ENCODE assay signal across 13 cellular contexts in genomic region chr2:227351639-227352038, GRCh38. TPM values are rescaled to one million over a fixed set of nuclear protein-coding genes. Genes with fewer than 3 reads are reported as not detected.
DNase-seq lines count a peak whose midpoint lies in the region; ATAC-seq and TF ChIP-seq lines count a peak whose summit lies in the region.
"Had no signal": no experiment of that assay in that cellular context is flagged by ENCODE, and none has a peak within 500 bp of the region (broad histone marks: within the 10 kb centered on the region; RNA-seq: fewer than 3 reads in every experiment).

No MANE protein-coding gene starts in this region.

- H3K9me3 Mint-ChIP-seq in activated T-helper 2 cell treated with anti-CD3 and anti-CD28 coated beads, Interferon-gamma antibody, Interleukin-2, Interleukin-4, amounts not matched to agents 10 μg/mL and 5 μg/mL and 100 μg/mL, durations not matched to agents 14 hours and 24 hours and 36 hours: no peaks in the 10 kb centered on the region
- H3K9me3 Mint-ChIP-seq: brain had no signal

- H3K27ac ChIP-seq in uterus (no peak overlapping the region), upper lobe of right lung (no peak overlapping the region), sigmoid colon (no peak overlapping the region)
- H3K27ac ChIP-seq: spleen had no signal

- no peak overlapping the region for H3K4me3 Mint-ChIP-seq in activated T-helper 2 cell treated with anti-CD3 and anti-CD28 coated beads, Interferon-gamma antibody, Interleukin-2, Interleukin-4, amounts not matched to agents 10 μg/mL and 5 μg/mL and 100 μg/mL, durations not matched to agents 14 hours and 24 hours and 36 hours (ENCODE audit: low read depth)
- H3K4me3 Mint-ChIP-seq: brain had no signal

- TF ChIP-seq CTCF in GM13977 (IDR thresholded peaks at IDR 0.05; ENCODE audit: extremely low read depth, insufficient read depth, missing control alignments): no peak
- TF ChIP-seq CTCF in uterus (IDR thresholded peaks at IDR 0.05): no peak
- no peak for TF ChIP-seq CTCF in upper lobe of right lung (IDR thresholded peaks at IDR 0.05)
- no peak for TF ChIP-seq CTCF in sigmoid colon (IDR thresholded peaks at IDR 0.05)

- WGBS in sigmoid colon, 2 donors: 61 to 74% methylated on average over 4 of the region's 4 CpGs

- TF ChIP-seq POLR2A in uterus (IDR thresholded peaks at IDR 0.05): no peak
- no peak for TF ChIP-seq POLR2A in sigmoid colon (IDR thresholded peaks at IDR 0.05)

- peak overlapping the region; percentile 81 for H3K27ac Mint-ChIP-seq in activated T-helper 2 cell treated with anti-CD3 and anti-CD28 coated beads, Interferon-gamma antibody, Interleukin-2, Interleukin-4, amounts not matched to agents 10 μg/mL and 5 μg/mL and 100 μg/mL, durations not matched to agents 14 hours and 24 hours and 36 hours

- no peaks in the 10 kb centered on the region for H3K27me3 Mint-ChIP-seq in activated T-helper 2 cell treated with anti-CD3 and anti-CD28 coated beads, Interferon-gamma antibody, Interleukin-2, Interleukin-4, amounts not matched to agents 10 μg/mL and 5 μg/mL and 100 μg/mL, durations not matched to agents 14 hours and 24 hours and 36 hours (ENCODE audit: low read depth)

- no peaks in the 10 kb centered on the region for H3K27me3 ChIP-seq in uterus
- H3K27me3 ChIP-seq in upper lobe of right lung: no peaks in the 10 kb centered on the region
- no peaks in the 10 kb centered on the region for H3K27me3 ChIP-seq in sigmoid colon
- H3K27me3 ChIP-seq: spleen had no signal

- intact Hi-C loops in activated T-helper 2 cell treated with anti-CD3 and anti-CD28 coated beads, Interferon-gamma antibody, Interleukin-2, Interleukin-4, amounts not matched to agents 10 μg/mL and 5 μg/mL and 100 μg/mL, durations not matched to agents 14 hours and 24 hours and 36 hours (cut with micrococcal nuclease): no loop called here
- intact Hi-C loops in uterus (cut with DNase I; ENCODE audit: low total_unique reads): no loop called here
- intact Hi-C loops in upper lobe of right lung (cut with DNase I): no loop called here
- intact Hi-C loops in sigmoid colon (cut with DNase I): no loop called here

- H3K4me3 ChIP-seq in uterus (no peak overlapping the region), upper lobe of right lung (no peak overlapping the region), sigmoid colon (no peak overlapping the region)
- H3K4me3 ChIP-seq: spleen had no signal

- peak; percentile 78 for ATAC-seq in GM19372 (IDR thresholded peaks at IDR 0.05; ENCODE audit: low read depth, unreplicated experiment)
- peak; percentile 87 for ATAC-seq in HG02870 (IDR thresholded peaks at IDR 0.05; ENCODE audit: unreplicated experiment)
- ATAC-seq in upper lobe of right lung: no peak

- H3K4me1 Mint-ChIP-seq in activated T-helper 2 cell treated with anti-CD3 and anti-CD28 coated beads, Interferon-gamma antibody, Interleukin-2, Interleukin-4, amounts not matched to agents 10 μg/mL and 5 μg/mL and 100 μg/mL, durations not matched to agents 14 hours and 24 hours and 36 hours (ENCODE audit: low read depth): peaks cover 6% of the 10 kb centered on the region
- H3K4me1 Mint-ChIP-seq: brain had no signal

- no peak for TF ChIP-seq EP300 in sigmoid colon (IDR thresholded peaks at IDR 0.05)

- no peaks in the 10 kb centered on the region for H3K9me3 ChIP-seq in uterus
- H3K9me3 ChIP-seq in upper lobe of right lung: no peaks in the 10 kb centered on the region
- H3K9me3 ChIP-seq in sigmoid colon: no peaks in the 10 kb centered on the region
- H3K9me3 ChIP-seq: spleen had no signal

- in situ Hi-C loops in GM13977 (cut with MboI; ENCODE audit: low pct_unique_long_range_greater_than_20kb, low sequenced_read_pairs, unreplicated experiment): no loop called here

- no peaks in the 10 kb centered on the region for H3K36me3 ChIP-seq in uterus
- H3K36me3 ChIP-seq in upper lobe of right lung: peaks cover 39% of the 10 kb centered on the region
- H3K36me3 ChIP-seq in sigmoid colon: peaks cover 6 to 58% (median 8%) of the 10 kb centered on the region in 4 donors

- H3K36me3 Mint-ChIP-seq in activated T-helper 2 cell treated with anti-CD3 and anti-CD28 coated beads, Interferon-gamma antibody, Interleukin-2, Interleukin-4, amounts not matched to agents 10 μg/mL and 5 μg/mL and 100 μg/mL, durations not matched to agents 14 hours and 24 hours and 36 hours (ENCODE audit: low read depth): peaks cover 45% of the 10 kb centered on the region

- H3K4me1 ChIP-seq in uterus (no peaks in the 10 kb centered on the region), upper lobe of right lung (no peaks in the 10 kb centered on the region), sigmoid colon (no peaks in the 10 kb centered on the region)
- H3K4me1 ChIP-seq: spleen had no signal

- DNase-seq in GM13977 (ENCODE audit: low spot score) (peak; percentile 17), uterus (no peak), upper lobe of right lung (no peak), sigmoid colon (no peak), NCI-H446 (lab: John Stamatoyannopoulos, UW) (no peak)
- no peak for DNase-seq in activated T-helper 2 cell treated with anti-CD3 and anti-CD28 coated beads, Interferon-gamma antibody, Interleukin-2, Interleukin-4, amounts not matched to agents 10 μg/mL and 5 μg/mL and 100 μg/mL, durations not matched to agents 14 hours and 24 hours and 36 hours (ENCODE audit: low spot score)
- DNase-seq: Calu3, spleen had no signal

RNA-seq across cellular contexts. Expression of gene MFF, which starts 26.6 kb away (rescaled TPM):
- total RNA-seq in activated T-helper 2 cell treated with anti-CD3 and anti-CD28 coated beads, Interferon-gamma antibody, Interleukin-2, Interleukin-4, amounts not matched to agents 10 μg/mL and 5 μg/mL and 100 μg/mL, durations not matched to agents 14 hours and 24 hours and 36 hours: 74.4 and 77.3 TPM in 2 replicates
- total RNA-seq in uterus: 10 to 100 TPM; 15.1 to 99.1 (median 88.3) TPM
- total RNA-seq in upper lobe of right lung: 57.2 TPM
- 100 to 1,000 TPM; 109 to 138 (median 118) TPM for total RNA-seq in sigmoid colon
- 10 to 100 TPM; 72.1 to 90.2 (median 76.3) TPM for polyA plus RNA-seq in sigmoid colon

RNA-seq across cellular contexts. Expression of gene TM4SF20, which starts 27.5 kb away (rescaled TPM):
- total RNA-seq in activated T-helper 2 cell treated with anti-CD3 and anti-CD28 coated beads, Interferon-gamma antibody, Interleukin-2, Interleukin-4, amounts not matched to agents 10 μg/mL and 5 μg/mL and 100 μg/mL, durations not matched to agents 14 hours and 24 hours and 36 hours: not detected in 2 replicates
- total RNA-seq in uterus (not detected), upper lobe of right lung (not detected), sigmoid colon (not detected)
- 1 to 10 TPM; 1.5 to 8.4 (median 2.3) TPM for polyA plus RNA-seq in sigmoid colon
- total RNA-seq: Calu3; myocyte; spleen; T-helper 1 cell treated with Interleukin-12 subunit alpha and Interleukin-12 subunit beta and Interleukin-4 antibody, amounts not matched to agents 30 ng/mL and 1 ng/mL, for 36 hours had no signal
- polyA plus RNA-seq: spleen had no signal

RNA-seq across cellular contexts. Expression of gene SCYGR1, which starts 36.1 kb away (rescaled TPM):
- total RNA-seq in activated T-helper 2 cell treated with anti-CD3 and anti-CD28 coated beads, Interferon-gamma antibody, Interleukin-2, Interleukin-4, amounts not matched to agents 10 μg/mL and 5 μg/mL and 100 μg/mL, durations not matched to agents 14 hours and 24 hours and 36 hours: not detected in 2 replicates
- total RNA-seq in uterus (not detected), upper lobe of right lung (not detected), sigmoid colon (not detected)
- polyA plus RNA-seq in sigmoid colon: not detected
- total RNA-seq: Calu3; myocyte; spleen; T-helper 1 cell treated with Interleukin-12 subunit alpha and Interleukin-12 subunit beta and Interleukin-4 antibody, amounts not matched to agents 30 ng/mL and 1 ng/mL, for 36 hours had no signal
- polyA plus RNA-seq: spleen had no signal
